Comparison of ENCODE assay signal across 25 cellular contexts in genomic region chr7:65225422-65226006, GRCh38.
"Had no signal": no experiment of that assay in that cellular context is flagged by ENCODE, and none has a peak within 500 bp of the region (broad histone marks: within the 10 kb centered on the region; RNA-seq: fewer than 3 reads in every experiment).

No MANE protein-coding gene starts in this region.

- H3K4me3 Mint-ChIP-seq: activated B cell treated with CpG ODN at 0.5 μM for 24 hours; endodermal cell; nephron; stimulated activated memory B cell treated with anti-CD40 and anti-IgM and Interleukin-4, amounts not matched to agents 10 μg/mL and 1 μg/mL and 100 μg/mL, for 72 hours had no signal

- H3K9me3 Mint-ChIP-seq: activated B cell treated with CpG ODN at 0.5 μM for 24 hours; nephron; stimulated activated memory B cell treated with anti-CD40 and anti-IgM and Interleukin-4, amounts not matched to agents 10 μg/mL and 1 μg/mL and 100 μg/mL, for 72 hours had no signal

- H3K36me3 ChIP-seq: brain microvascular endothelial cell, lower lobe of right lung, upper lobe of right lung had no signal

- H3K9ac ChIP-seq: parathyroid adenoma had no signal

- H3K4me2 ChIP-seq: hepatocyte, smooth muscle cell had no signal

- H3K27ac ChIP-seq: brain microvascular endothelial cell, dorsolateral prefrontal cortex, epithelial cell of prostate, hepatocyte, lower lobe of right lung, parathyroid adenoma, upper lobe of right lung had no signal

- H3K27me3 ChIP-seq: brain microvascular endothelial cell, dorsolateral prefrontal cortex, hepatocyte, upper lobe of right lung had no signal

- H3K36me3 Mint-ChIP-seq: stimulated activated memory B cell treated with anti-CD40 and anti-IgM and Interleukin-4, amounts not matched to agents 10 μg/mL and 1 μg/mL and 100 μg/mL, for 72 hours had no signal

- H3K4me1 ChIP-seq: lower lobe of right lung, parathyroid adenoma, upper lobe of right lung had no signal

- DNase-seq: activated B cell treated with CpG ODN at 0.5 μM for 24 hours; activated CD4-positive, alpha-beta T cell treated with anti-CD3 and anti-CD28 coated beads, Interleukin-2, amount 50 U/mL, for 1 hour; activated CD8-positive, alpha-beta memory T cell treated with anti-CD3 and anti-CD28 coated beads, Interleukin-2, amount 50 U/mL, for 4 hours; activated gamma-delta T cell; activated T-cell treated with anti-CD3 and anti-CD28 coated beads, Interleukin-2, amount 50 U/mL, for 48 hours; anterior cingulate cortex; brain microvascular endothelial cell; central memory CD4-positive, alpha-beta T cell; dorsolateral prefrontal cortex; endodermal cell; foreskin fibroblast; islet precursor cell; lower lobe of right lung; stimulated activated CD4-positive, alpha-beta T cell treated with anti-CD3 and anti-CD28 coated beads, Interleukin-4, amount 100 ng/mL, for 24 hours; T-helper 1 cell; T-helper 9 cell; upper lobe of right lung had no signal

- H3K9me3 ChIP-seq: lower lobe of right lung, upper lobe of right lung had no signal

- H3K27me3 Mint-ChIP-seq: activated B cell treated with CpG ODN at 0.5 μM for 24 hours; stimulated activated memory B cell treated with anti-CD40 and anti-IgM and Interleukin-4, amounts not matched to agents 10 μg/mL and 1 μg/mL and 100 μg/mL, for 72 hours had no signal

- H3K27ac Mint-ChIP-seq: activated B cell treated with CpG ODN at 0.5 μM for 24 hours; endodermal cell; nephron; stimulated activated memory B cell treated with anti-CD40 and anti-IgM and Interleukin-4, amounts not matched to agents 10 μg/mL and 1 μg/mL and 100 μg/mL, for 72 hours had no signal

- H3K4me3 ChIP-seq: dorsolateral prefrontal cortex, hepatocyte, lower lobe of right lung, smooth muscle cell, upper lobe of right lung had no signal

- H3K4me1 Mint-ChIP-seq: activated B cell treated with CpG ODN at 0.5 μM for 24 hours; endodermal cell; nephron; stimulated activated memory B cell treated with anti-CD40 and anti-IgM and Interleukin-4, amounts not matched to agents 10 μg/mL and 1 μg/mL and 100 μg/mL, for 72 hours had no signal

- ATAC-seq: lower lobe of right lung; sciatic nerve; SK-N-SH treated with all-trans-retinoic acid at 6 μM for 48 hours; stimulated activated memory B cell treated with anti-CD40 and anti-IgM and Interleukin-4, amounts not matched to agents 10 μg/mL and 1 μg/mL and 100 μg/mL, for 72 hours; upper lobe of right lung had no signal
